In genomic region chr15:25887870-25888269, GRCh38 we compare ENCODE assay signal across 11 cellular contexts. TPM values are rescaled to one million over a fixed set of nuclear protein-coding genes. Genes with fewer than 3 reads are reported as not detected.
"Had no signal": no experiment of that assay in that cellular context is flagged by ENCODE, and none has a peak within 500 bp of the region (broad histone marks: within the 10 kb centered on the region; RNA-seq: fewer than 3 reads in every experiment).

No MANE protein-coding gene starts in this region.

- H3K9me3 Mint-ChIP-seq: HFFc6 had no signal

- H3K4me3 Mint-ChIP-seq: HFFc6 had no signal

- H3K27ac ChIP-seq: GM23248, KMS-11 had no signal

- H3K9ac ChIP-seq: GM23248, KMS-11 had no signal

- H2AFZ ChIP-seq: GM23248 had no signal

- DNase-seq: GM23248, GOT3, H7, HFFc6, IMR-90, KBM-7 had no signal

- H3K4me1 ChIP-seq: HAP-1 had no signal

- H3K4me2 ChIP-seq: KMS-11 had no signal

- H3K4me3 ChIP-seq: GM23248, HAP-1 had no signal

- H3K27ac Mint-ChIP-seq: HFFc6 had no signal

- ATAC-seq: HCT116 had no signal

- H3K36me3 ChIP-seq: HAP-1 had no signal

- H3K9me3 ChIP-seq: HAP-1 had no signal

- FAIRE-seq: HTR-8/SVneo had no signal

RNA-seq across cellular contexts. Expression of gene ATP10A, which starts 24.7 kb away (rescaled TPM):
- total RNA-seq: HT-29 had no signal
